Comparison of ENCODE assay signal across 14 cellular contexts in the genomic region with DNA sequence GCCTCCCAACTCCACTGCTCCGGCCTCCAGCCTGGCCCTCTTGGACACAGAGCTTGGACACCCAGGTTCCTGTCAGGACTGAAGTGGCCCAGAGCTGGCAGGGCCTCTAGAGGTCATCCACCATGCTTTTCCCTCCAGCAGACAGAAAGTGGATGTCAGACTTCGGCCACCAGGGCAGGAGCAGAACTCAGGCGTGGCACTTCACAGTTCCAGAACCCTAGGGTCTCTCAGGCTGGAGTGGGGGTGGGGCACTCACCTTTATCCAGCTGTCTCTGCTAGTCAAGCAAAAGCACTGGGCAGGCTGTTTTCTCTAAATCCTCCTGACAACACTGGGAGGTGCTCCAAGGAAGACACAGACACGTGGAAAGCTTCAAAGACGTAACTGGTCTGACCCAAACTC. TPM values are rescaled to one million over a fixed set of nuclear protein-coding genes. Genes with fewer than 3 reads are reported as not detected.
DNase-seq lines count a peak whose midpoint lies in the region; TF ChIP-seq lines count a peak whose summit lies in the region.
"Had no signal": no experiment of that assay in that cellular context is flagged by ENCODE, and none has a peak within 500 bp of the region (broad histone marks: within the 10 kb centered on the region; RNA-seq: fewer than 3 reads in every experiment).

No MANE protein-coding gene starts in this region.

- peak overlapping the region in 9 of 11 experiments; percentile 9 to 56 (median 44); a peak in 13 of 22 replicates for H3K4me2 ChIP-seq in BLaER1 treated with 17β-estradiol and CSF1 and Interleukin-3, amounts not matched to agents 10 nM and 100 nM
- no peak overlapping the region for H3K4me2 ChIP-seq in neural progenitor cell
- H3K4me2 ChIP-seq: A549 had no signal

- peaks cover 9 to 44% (median 28%) of the 10 kb centered on the region in 10 experiments; a peak in 18 of 20 replicates for H3K4me1 ChIP-seq in BLaER1 treated with 17β-estradiol and CSF1 and Interleukin-3, amounts not matched to agents 10 nM and 100 nM
- H3K4me1 ChIP-seq in endodermal cell (ENCODE audit: control insufficient read depth, insufficient read depth, low read length), result no peaks in the 10 kb centered on the region
- no peaks in the 10 kb centered on the region for H3K4me1 ChIP-seq in neural progenitor cell
- H3K4me1 ChIP-seq: A549 had no signal

- H3K9ac ChIP-seq in BLaER1 treated with 17β-estradiol and CSF1 and Interleukin-3, amounts not matched to agents 10 nM and 100 nM, result peak overlapping the region in 1 of 11 experiments; percentile 0; a peak in 1 of 22 replicates
- H3K9ac ChIP-seq in endodermal cell (ENCODE audit: extremely low read depth, low read length, poor library complexity, severe bottlenecking) (no peak overlapping the region), neural progenitor cell (no peak overlapping the region)

- H3K27ac Mint-ChIP-seq in HFFc6 (peak overlapping the region; percentile 85), endodermal cell (no peak overlapping the region), neural progenitor cell (peak overlapping the region; percentile 69), nephron progenitor cell (no peak overlapping the region)

- no peak for DNase-seq in HFFc6
- DNase-seq in endodermal cell, result peak; percentile 78
- peak; percentile 25 for DNase-seq in neural progenitor cell (ENCODE audit: low spot score)
- DNase-seq in nephron progenitor cell, result no peak
- DNase-seq in OCI-M1 (lab: John Stamatoyannopoulos, UW), result no peak
- no peak for DNase-seq in GM03348 (ENCODE audit: low spot score)
- DNase-seq: COR-L47, KBM-7, NCI-H1436, NCI-H2029 treated with DMSO at 0.1 percent for 48 hours, NCI-H2171 treated with DMSO at 0.1 percent for 48 hours, SIG-M5 had no signal

- H3K4me3 Mint-ChIP-seq in HFFc6 (peak overlapping the region; percentile 72; the same call in 1 of the 2 replicates), endodermal cell (no peak overlapping the region), neural progenitor cell (no peak overlapping the region), nephron progenitor cell (no peak overlapping the region)

- no peaks in the 10 kb centered on the region for H3K79me2 ChIP-seq in neural progenitor cell (ENCODE audit: low read depth)

- H3F3A ChIP-seq in neural progenitor cell (ENCODE audit: low read depth), result no peaks in the 10 kb centered on the region

- H3K36me3 Mint-ChIP-seq in HFFc6 (ENCODE audit: low read depth) (no peaks in the 10 kb centered on the region), endodermal cell (ENCODE audit: low read depth) (no peaks in the 10 kb centered on the region), neural progenitor cell (no peaks in the 10 kb centered on the region), nephron progenitor cell (ENCODE audit: low read depth) (no peaks in the 10 kb centered on the region)

- no peak overlapping the region for H2AFZ ChIP-seq in neural progenitor cell (replicated peaks)

- H3K36me3 ChIP-seq in BLaER1 treated with 17β-estradiol and CSF1 and Interleukin-3, amounts not matched to agents 10 nM and 100 nM, result no peaks in the 10 kb centered on the region
- H3K36me3 ChIP-seq in endodermal cell (ENCODE audit: control insufficient read depth, insufficient read depth, low read length) (no peaks in the 10 kb centered on the region), neural progenitor cell (no peaks in the 10 kb centered on the region)

- H3K27me3 Mint-ChIP-seq in HFFc6 (ENCODE audit: insufficient read depth) (peaks cover 27% of the 10 kb centered on the region), endodermal cell (ENCODE audit: insufficient read depth) (peaks cover 17% of the 10 kb centered on the region), neural progenitor cell (ENCODE audit: insufficient read depth, low read depth) (peaks cover 19% of the 10 kb centered on the region), nephron progenitor cell (ENCODE audit: low read depth, poor library complexity) (peaks cover 8% of the 10 kb centered on the region)

- H3K9me3 ChIP-seq in BLaER1 treated with 17β-estradiol and CSF1 and Interleukin-3, amounts not matched to agents 10 nM and 100 nM (replicated peaks in 1 of 11), result no peaks in the 10 kb centered on the region
- H3K9me3 ChIP-seq in endodermal cell (ENCODE audit: control insufficient read depth, low read length) (no peaks in the 10 kb centered on the region), neural progenitor cell (ENCODE audit: low read depth) (no peaks in the 10 kb centered on the region)
- H3K9me3 ChIP-seq: A549 had no signal

- H3K4me3 ChIP-seq in BLaER1 treated with 17β-estradiol and CSF1 and Interleukin-3, amounts not matched to agents 10 nM and 100 nM, result no peak overlapping the region
- H3K4me3 ChIP-seq in endodermal cell (ENCODE audit: low read length) (no peak overlapping the region), neural progenitor cell (no peak overlapping the region)
- H3K4me3 ChIP-seq: A549 had no signal

- peaks cover 37% of the 10 kb centered on the region for H3K4me1 Mint-ChIP-seq in HFFc6 (ENCODE audit: low read depth)
- peaks cover 2% of the 10 kb centered on the region for H3K4me1 Mint-ChIP-seq in endodermal cell
- peaks cover 23% of the 10 kb centered on the region for H3K4me1 Mint-ChIP-seq in neural progenitor cell
- peaks cover 11% of the 10 kb centered on the region for H3K4me1 Mint-ChIP-seq in nephron progenitor cell

- H3K27me3 ChIP-seq in BLaER1 treated with 17β-estradiol and CSF1 and Interleukin-3, amounts not matched to agents 10 nM and 100 nM, result peaks cover 0 to 7% (median 0%) of the 10 kb centered on the region in 11 experiments; a peak in 2 of 22 replicates
- H3K27me3 ChIP-seq in endodermal cell (ENCODE audit: control insufficient read depth, insufficient read depth, low read length, poor library complexity, severe bottlenecking), result peaks cover 13% of the 10 kb centered on the region
- H3K27me3 ChIP-seq in neural progenitor cell, result peaks cover 12% of the 10 kb centered on the region

- no peaks in the 10 kb centered on the region for H4K20me1 ChIP-seq in BLaER1 treated with 17β-estradiol and CSF1 and Interleukin-3, amounts not matched to agents 10 nM and 100 nM
- no peaks in the 10 kb centered on the region for H4K20me1 ChIP-seq in neural progenitor cell (ENCODE audit: low read depth)

- no peak overlapping the region for H3K27ac ChIP-seq in BLaER1 treated with 17β-estradiol and CSF1 and Interleukin-3, amounts not matched to agents 10 nM and 100 nM
- H3K27ac ChIP-seq in endodermal cell (ENCODE audit: low read depth, low read length) (no peak overlapping the region), neural progenitor cell (no peak overlapping the region)
- H3K27ac ChIP-seq: A549 had no signal

- peak; percentile 40; the same call in 1 of the 2 replicates for TF ChIP-seq CTCF in HFFc6 (IDR thresholded peaks at IDR 0.05)
- peak; percentile 61 for TF ChIP-seq CTCF in endodermal cell (conservative IDR thresholded peaks at IDR 0.05)
- peak; percentile 7 for TF ChIP-seq CTCF in neural progenitor cell (IDR thresholded peaks at IDR 0.05)
- TF ChIP-seq CTCF in nephron progenitor cell (IDR thresholded peaks at IDR 0.05), result no peak

- 86 to 89% methylated on average over 4 of the region's 5 CpGs for WGBS in endodermal cell (ENCODE audit: insufficient coverage in 1 of 2, insufficient read length in 1 of 2), 2 experiments

- H3K9me3 Mint-ChIP-seq in HFFc6, result no peaks in the 10 kb centered on the region
- no peaks in the 10 kb centered on the region for H3K9me3 Mint-ChIP-seq in endodermal cell
- H3K9me3 Mint-ChIP-seq in neural progenitor cell, result no peaks in the 10 kb centered on the region
- H3K9me3 Mint-ChIP-seq in nephron progenitor cell, result no peaks in the 10 kb centered on the region

RNA-seq across cellular contexts. Expression of a gene that starts 35.6 kb away (rescaled TPM):
- total RNA-seq in HFFc6 (2021; fragmentation: NEBNext Ultra II Directional; extraction: Animal tissue kit (Norgen Biotek cat#: 25700)), result under 1 TPM in 3 of 6 experiments, not detected in 3; 0.03 to 0.05 (median 0.05) TPM
- total RNA-seq in endodermal cell (10 to 100 TPM; 12.7 to 15.2 TPM), neural progenitor cell (ENCODE audit: low replicate concordance) (4.1 and 12.8 TPM in 2 replicates)
- 6.5 TPM for polyA plus RNA-seq in endodermal cell (2013, experiment 1 of 2)
- polyA plus RNA-seq in endodermal cell (2013, experiment 2 of 2), result 5.6 TPM

RNA-seq across cellular contexts. Expression of a gene that starts 53.1 kb away (rescaled TPM):
- 10 to 100 TPM; 18.2 to 23.3 (median 21.9) TPM for total RNA-seq in HFFc6 (2021; fragmentation: NEBNext Ultra II Directional; extraction: Animal tissue kit (Norgen Biotek cat#: 25700))
- 10 to 100 TPM; 36.0 to 36.9 TPM for total RNA-seq in endodermal cell
- polyA plus RNA-seq in endodermal cell (2013, experiment 1 of 2), result 31.5 TPM
- polyA plus RNA-seq in endodermal cell (2013, experiment 2 of 2), result 28.4 TPM
- 25.3 and 25.5 TPM in 2 replicates for total RNA-seq in neural progenitor cell (ENCODE audit: low replicate concordance)

Comparison
In these comparisons a context has a peak if more than half of its experiments do, and no peak if none do; other contexts are left out.
1. DNase-seq: peak in endodermal cell (single experiment) and neural progenitor cell (single experiment); none in HFFc6 (single experiment), nephron progenitor cell (single experiment), OCI-M1 (single experiment) and GM03348 (single experiment).
2. H3K27ac Mint-ChIP-seq: peak in HFFc6 (single experiment) and neural progenitor cell (single experiment); none in endodermal cell (single experiment) and nephron progenitor cell (single experiment).